In the genomic region with DNA sequence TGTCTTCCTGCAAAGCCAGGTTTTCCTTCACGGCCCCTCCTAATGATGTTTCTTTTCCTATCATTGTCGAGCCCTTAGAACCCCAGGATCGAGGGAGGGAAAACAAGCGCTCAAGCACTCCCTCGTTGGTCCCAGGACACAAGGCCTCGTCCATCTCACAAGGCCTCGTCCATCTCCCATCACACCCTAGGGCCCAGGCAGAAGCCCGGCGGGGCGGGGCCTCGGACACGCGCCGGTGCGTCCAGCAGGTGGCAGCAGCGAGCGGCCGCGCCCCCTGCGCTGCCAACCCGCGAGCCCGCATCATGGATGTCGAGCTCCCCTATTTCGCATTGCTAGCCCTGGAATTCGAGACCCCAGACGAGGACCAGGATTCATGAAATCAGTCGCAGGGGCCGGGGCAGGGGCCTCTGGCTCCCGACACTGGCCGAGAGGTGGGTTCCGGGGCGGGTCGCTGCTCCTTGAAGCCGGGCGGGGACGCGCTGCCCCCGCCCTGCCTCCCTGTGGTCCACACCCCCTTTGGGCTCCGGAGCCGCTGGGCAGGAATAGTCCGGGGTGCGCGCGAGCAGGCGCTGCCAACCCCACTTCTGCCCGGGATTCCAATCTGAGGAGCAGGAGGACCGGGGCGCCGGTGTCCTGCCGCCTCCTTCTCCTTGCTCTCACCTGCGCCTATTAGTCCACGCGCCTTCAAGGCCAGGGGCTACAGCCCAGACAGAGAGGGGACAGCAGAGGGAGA, we compare ENCODE assay signal across 1 cellular context.
TF ChIP-seq lines count a peak whose summit lies in the region.

ABLIM3 (plus strand) TSS at position 270 of the 733 bp plus-strand sequence. CDS start 603 bp downstream, outside the sequence.

TF ChIP-seq in HepG2, 621 proteins besides CTCF, POLR2A, EP300 and RAD21 (continued from another document and continues in another):
- TF ChIP-seq, protein P1, sequence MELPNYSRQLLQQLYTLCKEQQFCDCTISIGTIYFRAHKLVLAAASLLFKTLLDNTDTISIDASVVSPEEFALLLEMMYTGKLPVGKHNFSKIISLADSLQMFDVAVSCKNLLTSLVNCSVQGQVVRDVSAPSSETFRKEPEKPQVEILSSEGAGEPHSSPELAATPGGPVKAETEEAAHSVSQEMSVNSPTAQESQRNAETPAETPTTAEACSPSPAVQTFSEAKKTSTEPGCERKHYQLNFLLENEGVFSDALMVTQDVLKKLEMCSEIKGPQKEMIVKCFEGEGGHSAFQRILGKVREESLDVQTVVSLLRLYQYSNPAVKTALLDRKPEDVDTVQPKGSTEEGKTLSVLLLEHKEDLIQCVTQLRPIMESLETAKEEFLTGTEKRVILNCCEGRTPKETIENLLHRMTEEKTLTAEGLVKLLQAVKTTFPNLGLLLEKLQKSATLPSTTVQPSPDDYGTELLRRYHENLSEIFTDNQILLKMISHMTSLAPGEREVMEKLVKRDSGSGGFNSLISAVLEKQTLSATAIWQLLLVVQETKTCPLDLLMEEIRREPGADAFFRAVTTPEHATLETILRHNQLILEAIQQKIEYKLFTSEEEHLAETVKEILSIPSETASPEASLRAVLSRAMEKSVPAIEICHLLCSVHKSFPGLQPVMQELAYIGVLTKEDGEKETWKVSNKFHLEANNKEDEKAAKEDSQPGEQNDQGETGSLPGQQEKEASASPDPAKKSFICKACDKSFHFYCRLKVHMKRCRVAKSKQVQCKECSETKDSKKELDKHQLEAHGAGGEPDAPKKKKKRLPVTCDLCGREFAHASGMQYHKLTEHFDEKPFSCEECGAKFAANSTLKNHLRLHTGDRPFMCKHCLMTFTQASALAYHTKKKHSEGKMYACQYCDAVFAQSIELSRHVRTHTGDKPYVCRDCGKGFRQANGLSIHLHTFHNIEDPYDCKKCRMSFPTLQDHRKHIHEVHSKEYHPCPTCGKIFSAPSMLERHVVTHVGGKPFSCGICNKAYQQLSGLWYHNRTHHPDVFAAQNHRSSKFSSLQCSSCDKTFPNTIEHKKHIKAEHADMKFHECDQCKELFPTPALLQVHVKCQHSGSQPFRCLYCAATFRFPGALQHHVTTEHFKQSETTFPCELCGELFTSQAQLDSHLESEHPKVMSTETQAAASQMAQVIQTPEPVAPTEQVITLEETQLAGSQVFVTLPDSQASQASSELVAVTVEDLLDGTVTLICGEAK (IDR thresholded peaks at IDR 0.05): no peak
- TF ChIP-seq, protein P1 (CRISPR knock-in tag; IDR thresholded peaks at IDR 0.05): peak; percentile 62; the same call in 1 of the 2 replicates
- TF ChIP-seq, protein P2, sequence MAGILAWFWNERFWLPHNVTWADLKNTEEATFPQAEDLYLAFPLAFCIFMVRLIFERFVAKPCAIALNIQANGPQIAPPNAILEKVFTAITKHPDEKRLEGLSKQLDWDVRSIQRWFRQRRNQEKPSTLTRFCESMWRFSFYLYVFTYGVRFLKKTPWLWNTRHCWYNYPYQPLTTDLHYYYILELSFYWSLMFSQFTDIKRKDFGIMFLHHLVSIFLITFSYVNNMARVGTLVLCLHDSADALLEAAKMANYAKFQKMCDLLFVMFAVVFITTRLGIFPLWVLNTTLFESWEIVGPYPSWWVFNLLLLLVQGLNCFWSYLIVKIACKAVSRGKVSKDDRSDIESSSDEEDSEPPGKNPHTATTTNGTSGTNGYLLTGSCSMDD (CRISPR knock-in tag; IDR thresholded peaks at IDR 0.05): 0 out of 2 replicates have a peak, but pooled peaks have one; percentile 66
- TF ChIP-seq ZNF891 (CRISPR knock-in tag; IDR thresholded peaks at IDR 0.05): 0 out of 2 replicates have a peak, but pooled peaks have one; percentile 43
- 0 out of 2 replicates have a peak, but pooled peaks have one; percentile 44 for TF ChIP-seq NKX3-1 (CRISPR knock-in tag; IDR thresholded peaks at IDR 0.05)
- peak; percentile 76 for TF ChIP-seq YY1 (IDR thresholded peaks at IDR 0.05; ENCODE audit: insufficient read depth, insufficient replicate concordance, low read depth, low read length)
- TF ChIP-seq YEATS2 (CRISPR knock-in tag; IDR thresholded peaks at IDR 0.05; ENCODE audit: borderline replicate concordance): no peak
- 0 out of 2 replicates have a peak, but pooled peaks have one; percentile 66 for TF ChIP-seq ZNF431 (CRISPR knock-in tag; IDR thresholded peaks at IDR 0.05; ENCODE audit: borderline replicate concordance, low read depth)
- 0 out of 2 replicates have a peak, but pooled peaks have one; percentile 3 for TF ChIP-seq ZNF841 (CRISPR knock-in tag; IDR thresholded peaks at IDR 0.05; ENCODE audit: borderline replicate concordance)
- TF ChIP-seq DZIP1 (CRISPR knock-in tag; IDR thresholded peaks at IDR 0.05): 0 out of 2 replicates have a peak, but pooled peaks have one; percentile 47
- TF ChIP-seq RELA (CRISPR knock-in tag; IDR thresholded peaks at IDR 0.05): no peak
- peak; percentile 72; the same call in 1 of the 2 replicates for TF ChIP-seq ZNF614 (CRISPR knock-in tag; IDR thresholded peaks at IDR 0.05; ENCODE audit: borderline replicate concordance)
- TF ChIP-seq FOXJ3 (CRISPR knock-in tag; IDR thresholded peaks at IDR 0.05; ENCODE audit: borderline replicate concordance): no peak
- peak; percentile 31; the same call in 1 of the 2 replicates for TF ChIP-seq YEATS4 (CRISPR knock-in tag; IDR thresholded peaks at IDR 0.05; ENCODE audit: borderline replicate concordance)
- no peak for TF ChIP-seq FIP1L1 (IDR thresholded peaks at IDR 0.05; ENCODE audit: borderline replicate concordance, insufficient read depth, low read depth, low read length)
- peak; percentile 71; the same call in 1 of the 2 replicates for TF ChIP-seq MYC (CRISPR knock-in tag; IDR thresholded peaks at IDR 0.05; ENCODE audit: borderline replicate concordance)
- TF ChIP-seq, protein P3, sequence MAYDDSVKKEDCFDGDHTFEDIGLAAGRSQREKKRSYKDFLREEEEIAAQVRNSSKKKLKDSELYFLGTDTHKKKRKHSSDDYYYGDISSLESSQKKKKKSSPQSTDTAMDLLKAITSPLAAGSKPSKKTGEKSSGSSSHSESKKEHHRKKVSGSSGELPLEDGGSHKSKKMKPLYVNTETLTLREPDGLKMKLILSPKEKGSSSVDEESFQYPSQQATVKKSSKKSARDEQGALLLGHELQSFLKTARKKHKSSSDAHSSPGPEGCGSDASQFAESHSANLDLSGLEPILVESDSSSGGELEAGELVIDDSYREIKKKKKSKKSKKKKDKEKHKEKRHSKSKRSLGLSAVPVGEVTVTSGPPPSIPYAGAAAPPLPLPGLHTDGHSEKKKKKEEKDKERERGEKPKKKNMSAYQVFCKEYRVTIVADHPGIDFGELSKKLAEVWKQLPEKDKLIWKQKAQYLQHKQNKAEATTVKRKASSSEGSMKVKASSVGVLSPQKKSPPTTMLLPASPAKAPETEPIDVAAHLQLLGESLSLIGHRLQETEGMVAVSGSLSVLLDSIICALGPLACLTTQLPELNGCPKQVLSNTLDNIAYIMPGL (CRISPR knock-in tag; IDR thresholded peaks at IDR 0.05; ENCODE audit: borderline replicate concordance in 1 of 2, low read depth in 1 of 2): peak; percentile 56 to 84; a peak in 3 of 4 replicates
- TF ChIP-seq HIVEP1 (CRISPR knock-in tag; IDR thresholded peaks at IDR 0.05): no peak
- no peak for TF ChIP-seq NFE2 (CRISPR knock-in tag; IDR thresholded peaks at IDR 0.05)
- no peak for TF ChIP-seq SMARCE1 (IDR thresholded peaks at IDR 0.05; ENCODE audit: borderline replicate concordance)
- TF ChIP-seq ZBTB43 (CRISPR knock-in tag; conservative IDR thresholded peaks at IDR 0.05): peak; percentile 61; the same call in 1 of the 2 replicates
- TF ChIP-seq MYPOP (CRISPR knock-in tag; IDR thresholded peaks at IDR 0.05): 0 out of 2 replicates have a peak, but pooled peaks have one; percentile 56
- no peak for TF ChIP-seq ZKSCAN5 (CRISPR knock-in tag; IDR thresholded peaks at IDR 0.05)
- 0 out of 2 replicates have a peak, but pooled peaks have one; percentile 25 for TF ChIP-seq ZNF777 (CRISPR knock-in tag; IDR thresholded peaks at IDR 0.05)
- 0 out of 4 replicates have a peak, but pooled peaks of 1 of the 2 experiments have one; percentile 22 for TF ChIP-seq ATF4 (CRISPR knock-in tag; IDR thresholded peaks at IDR 0.05)
- peak in 1 of 2 experiments; percentile 24; a peak in 1 of 4 replicates for TF ChIP-seq REST (IDR thresholded peaks at IDR 0.05; ENCODE audit: borderline replicate concordance in 1 of 2, low read depth in 1 of 2, low read length in 2 of 2)
